In genomic region chr14:61174395-61175386, GRCh38 we compare ENCODE assay signal across 15 cellular contexts.
DNase-seq lines count a peak whose midpoint lies in the region; ATAC-seq and TF ChIP-seq lines count a peak whose summit lies in the region.
"Had no signal": no experiment of that assay in that cellular context is flagged by ENCODE, and none has a peak within 500 bp of the region (broad histone marks: within the 10 kb centered on the region; RNA-seq: fewer than 3 reads in every experiment).

No MANE protein-coding gene starts in this region.

- DNase-seq in EH (ENCODE audit: low read depth) (peak; percentile 78), M059J (ENCODE audit: low read depth) (peak; percentile 66), astrocyte of the hippocampus (ENCODE audit: low read depth, low spot score) (peak; percentile 46), iris pigment epithelial cell (ENCODE audit: low read depth) (peak; percentile 90), NCI-H146 treated with DMSO at 0.1 percent for 48 hours (lab: John Stamatoyannopoulos, UW; ENCODE audit: unreplicated experiment) (no peak), ovary (no peak), tibial artery (no peak)
- DNase-seq: activated CD8-positive, alpha-beta T cell treated with anti-CD3 and anti-CD28 coated beads, Interleukin-2, amount 10 ng/mL, durations not matched to agents 7 days and 5 days; heart right ventricle; lower lobe of right lung; NCI-H1694; stimulated activated CD4-positive, alpha-beta T cell treated with anti-CD3 and anti-CD28 coated beads, Interleukin-4, amount 100 ng/mL, for 4 hours; stimulated activated naive CD8-positive, alpha-beta T cell treated with anti-CD3 and anti-CD28 coated beads, Interleukin-15, amount 100 ng/mL, for 72 hours; T-helper 17 cell had no signal

- no peak for TF ChIP-seq EP300 in ovary (IDR thresholded peaks at IDR 0.05)

- H3K4me3 ChIP-seq in ovary (no peak overlapping the region), tibial artery (no peak overlapping the region)
- H3K4me3 ChIP-seq: heart right ventricle, lower lobe of right lung had no signal

- TF ChIP-seq POLR2A in ovary (IDR thresholded peaks at IDR 0.05) = no peak

- ATAC-seq in GM18873 (IDR thresholded peaks at IDR 0.05; ENCODE audit: low FRiP score, unreplicated experiment) = no peak
- ATAC-seq: activated CD8-positive, alpha-beta T cell treated with anti-CD3 and anti-CD28 coated beads, Interleukin-2, amount 10 ng/mL, durations not matched to agents 7 days and 5 days; heart right ventricle; lower lobe of right lung; stimulated activated naive CD8-positive, alpha-beta T cell treated with anti-CD3 and anti-CD28 coated beads, Interleukin-15, amount 100 ng/mL, for 72 hours; T-helper 17 cell had no signal

- H3K27ac ChIP-seq in ovary = no peak overlapping the region
- H3K27ac ChIP-seq in tibial artery = no peak overlapping the region
- H3K27ac ChIP-seq: heart right ventricle, lower lobe of right lung had no signal

- H3K36me3 ChIP-seq in ovary = no peaks in the 10 kb centered on the region
- no peaks in the 10 kb centered on the region for H3K36me3 ChIP-seq in tibial artery
- H3K36me3 ChIP-seq: heart right ventricle, lower lobe of right lung had no signal

- H3K9me3 ChIP-seq in ovary (no peaks in the 10 kb centered on the region), tibial artery (no peaks in the 10 kb centered on the region)

- H3K4me1 ChIP-seq in ovary (ENCODE audit: insufficient read depth) = no peaks in the 10 kb centered on the region
- H3K4me1 ChIP-seq in tibial artery = peaks cover 0 to 40% (median 23%) of the 10 kb centered on the region in 4 donors
- H3K4me1 ChIP-seq: lower lobe of right lung had no signal

- intact Hi-C loops in ovary (cut with DNase I) = no loop called here
- intact Hi-C loops in tibial artery (cut with DNase I; ENCODE audit: low total_unique reads) = no loop called here

- TF ChIP-seq CTCF in ovary (IDR thresholded peaks at IDR 0.05) (no peak), tibial artery (IDR thresholded peaks at IDR 0.05) (no peak)

- WGBS in ovary, 3 donors = 71 to 78% (median 78%) methylated on average over 11 of the region's 11 CpGs

- H3K27me3 ChIP-seq in ovary (no peaks in the 10 kb centered on the region), tibial artery (no peaks in the 10 kb centered on the region)

Comparison
In these comparisons a context has a peak if more than half of its experiments do, and no peak if none do; other contexts are left out.
1. DNase-seq: peak in EH (single experiment), M059J (single experiment), astrocyte of the hippocampus (single experiment) and iris pigment epithelial cell (single experiment); none in NCI-H146 treated with DMSO at 0.1 percent for 48 hours (single experiment), ovary (0 of 5) and tibial artery (0 of 2).